ENCODE assay signal across 9 cellular contexts in genomic region chr7:93043393-93043985, GRCh38.
DNase-seq lines count a peak whose midpoint lies in the region; ATAC-seq, FAIRE-seq and TF ChIP-seq lines count a peak whose summit lies in the region.
"Had no signal": no experiment of that assay in that cellular context is flagged by ENCODE, and none has a peak within 500 bp of the region (broad histone marks: within the 10 kb centered on the region; RNA-seq: fewer than 3 reads in every experiment).

No MANE protein-coding gene starts in this region.

- H3K36me3 Mint-ChIP-seq in chondrocyte (ENCODE audit: low read depth), result peaks cover 2% of the 10 kb centered on the region

- H3K4me2 ChIP-seq in keratinocyte (ENCODE audit: control insufficient read depth, extremely low read depth, insufficient read depth, low read depth, low read length), result peak overlapping the region; percentile 77

- peaks cover 38% of the 10 kb centered on the region for H3K4me1 Mint-ChIP-seq in chondrocyte (ENCODE audit: low read depth)

- H3K9me3 Mint-ChIP-seq in chondrocyte (ENCODE audit: low read depth), result peaks cover 6% of the 10 kb centered on the region

- H3K27ac ChIP-seq in keratinocyte (ENCODE audit: control insufficient read depth, insufficient read depth, low read length), result peak overlapping the region; percentile 97
- H3K27ac ChIP-seq in tibial artery, result no peak overlapping the region

- no peaks in the 10 kb centered on the region for H3K27me3 ChIP-seq in keratinocyte (ENCODE audit: control insufficient read depth, extremely low read depth, insufficient read depth, low read length)
- H3K27me3 ChIP-seq in tibial artery, result no peaks in the 10 kb centered on the region

- TF ChIP-seq CTCF in chondrocyte (IDR thresholded peaks at IDR 0.05), result peak; percentile 20
- TF ChIP-seq CTCF in keratinocyte (optimal IDR thresholded peaks at IDR 0.05 in 1 of 3, IDR thresholded peaks at IDR 0.05 in 1 of 3, conservative IDR thresholded peaks at IDR 0.05 in 1 of 3; ENCODE audit: extremely low read depth in 1 of 3, insufficient read depth in 2 of 3, low read length in 3 of 3), result peak in 1 of 3 experiments; percentile 10
- TF ChIP-seq CTCF in tibial artery (IDR thresholded peaks at IDR 0.05), result no peak

- H2AFZ ChIP-seq in keratinocyte (ENCODE audit: control insufficient read depth, low read length), result peak overlapping the region; percentile 49

- no peaks in the 10 kb centered on the region for H3K9me1 ChIP-seq in keratinocyte (ENCODE audit: control insufficient read depth, extremely low read depth, insufficient read depth, low read length)

- no peaks in the 10 kb centered on the region for H3K9me3 ChIP-seq in keratinocyte (ENCODE audit: control insufficient read depth, low read depth, low read length)
- no peaks in the 10 kb centered on the region for H3K9me3 ChIP-seq in tibial artery

- no peak for ATAC-seq in GM19397 (IDR thresholded peaks at IDR 0.05; ENCODE audit: unreplicated experiment)

- no peaks in the 10 kb centered on the region for H3K79me2 ChIP-seq in keratinocyte (ENCODE audit: control insufficient read depth, insufficient read depth, low read length)

- peak overlapping the region; percentile 34 for H3K4me3 Mint-ChIP-seq in chondrocyte (ENCODE audit: unreplicated experiment)

- H3K4me1 ChIP-seq in keratinocyte (ENCODE audit: control insufficient read depth, extremely low read depth, insufficient read depth, low read length) (peaks cover 26% of the 10 kb centered on the region), tibial artery (peaks cover 0 to 7% (median 3%) of the 10 kb centered on the region in 4 donors)

- FAIRE-seq in keratinocyte (lab: Jason Lieb, UNC), result peak; percentile 96

- H3K4me3 ChIP-seq in keratinocyte (ENCODE audit: control insufficient read depth in 2 of 3, extremely low read depth in 1 of 3, insufficient read depth in 2 of 3, low read depth in 1 of 3, low read length in 3 of 3) (peak overlapping the region; percentile 15 to 39 (median 37)), tibial artery (peak overlapping the region; percentile 35 to 48)

- H4K20me1 ChIP-seq in keratinocyte (ENCODE audit: control insufficient read depth, extremely low read depth, insufficient read depth, low read length), result no peaks in the 10 kb centered on the region

- dilution Hi-C loops in keratinocyte (cut with MboI; ENCODE audit: extremely low pct_ligation_motif_present, low sequenced_read_pairs), result no loop called here

- H3K9ac ChIP-seq in keratinocyte (ENCODE audit: control insufficient read depth, extremely low read depth, insufficient read depth, low read length), result peak overlapping the region; percentile 73

- DNase-seq in LHCN-M2 (ENCODE audit: low read depth) (peak; percentile 97), chondrocyte (ENCODE audit: low spot score) (peak; percentile 93), keratinocyte (ENCODE audit: low read depth, low spot score) (peak; percentile 94), tibial artery (no peak)
- no peak for DNase-seq in activated CD4-positive, alpha-beta T cell treated with anti-CD3 and anti-CD28 coated beads for 1 hour
- no peak for DNase-seq in activated CD8-positive, alpha-beta memory T cell treated with anti-CD3 and anti-CD28 coated beads, Interleukin-2, amount 50 U/mL, for 4 hours
- DNase-seq: activated CD8-positive, alpha-beta memory T cell treated with anti-CD3 and anti-CD28 coated beads for 24 hours; NCI-H2029 treated with DMSO at 0.1 percent for 48 hours had no signal

- peak overlapping the region; percentile 85 for H3K27ac Mint-ChIP-seq in chondrocyte (ENCODE audit: unreplicated experiment)

- intact Hi-C loops in tibial artery (cut with DNase I; ENCODE audit: low total_unique reads), result no loop called here

- H3K36me3 ChIP-seq in keratinocyte (ENCODE audit: control insufficient read depth in 2 of 2, extremely low read depth in 1 of 2, insufficient read depth in 2 of 2, low read length in 2 of 2) (no peaks in the 10 kb centered on the region), tibial artery (no peaks in the 10 kb centered on the region)

- H3K27me3 Mint-ChIP-seq in chondrocyte (ENCODE audit: low read depth), result no peaks in the 10 kb centered on the region

Comparison
In these comparisons a context has a peak if more than half of its experiments do, and no peak if none do; other contexts are left out.
1. DNase-seq: peak in LHCN-M2 (single experiment), chondrocyte (single experiment) and keratinocyte (single experiment); none in tibial artery (0 of 2), activated CD4-positive, alpha-beta T cell treated with anti-CD3 and anti-CD28 coated beads for 1 hour (single experiment) and activated CD8-positive, alpha-beta memory T cell treated with anti-CD3 and anti-CD28 coated beads, Interleukin-2, amount 50 U/mL, for 4 hours (single experiment).